In genomic region chr1:29590583-29591555, GRCh38 we compare ENCODE assay signal across 16 cellular contexts.
DNase-seq lines count a peak whose midpoint lies in the region; ATAC-seq, FAIRE-seq and TF ChIP-seq lines count a peak whose summit lies in the region.
"Had no signal": no experiment of that assay in that cellular context is flagged by ENCODE, and none has a peak within 500 bp of the region (broad histone marks: within the 10 kb centered on the region; RNA-seq: fewer than 3 reads in every experiment).

No MANE protein-coding gene starts in this region.

- H4K20me1 ChIP-seq in endothelial cell of umbilical vein (replicated peaks; ENCODE audit: control insufficient read depth, extremely low read depth, insufficient read depth, low read length), result no peaks in the 10 kb centered on the region

- H3K4me3 ChIP-seq in endothelial cell of umbilical vein (replicated peaks in 1 of 3; ENCODE audit: insufficient read depth in 1 of 3, low read depth in 1 of 3, low read length in 3 of 3), result no peak overlapping the region
- no peak overlapping the region for H3K4me3 ChIP-seq in upper lobe of right lung
- H3K4me3 ChIP-seq: SJSA1, tibial artery had no signal

- no peaks in the 10 kb centered on the region for H3K4me1 Mint-ChIP-seq in osteocyte (ENCODE audit: unreplicated experiment)
- H3K4me1 Mint-ChIP-seq: activated CD4-positive, alpha-beta T cell treated with anti-CD3 and anti-CD28 coated beads, Interleukin-2, amount 10 ng/mL, durations not matched to agents 24 days and 14 days; stimulated activated naive B cell treated with anti-CD40 and anti-IgM and Interleukin-4, amounts not matched to agents 10 μg/mL and 1 μg/mL and 100 μg/mL, for 72 hours had no signal

- TF ChIP-seq POLR2A in H54 (IDR thresholded peaks at IDR 0.05; ENCODE audit: low read depth, low read length) (no peak), endothelial cell of umbilical vein (IDR thresholded peaks at IDR 0.05; ENCODE audit: low read depth, low read length) (no peak)

- no peak overlapping the region for H3K9ac ChIP-seq in endothelial cell of umbilical vein (replicated peaks; ENCODE audit: extremely low read depth, insufficient read depth, low read length)

- H3K36me3 ChIP-seq in endothelial cell of umbilical vein (ENCODE audit: control insufficient read depth in 2 of 2, extremely low read depth in 1 of 2, insufficient read depth in 2 of 2, low read length in 2 of 2), result no peaks in the 10 kb centered on the region
- no peaks in the 10 kb centered on the region for H3K36me3 ChIP-seq in upper lobe of right lung
- H3K36me3 ChIP-seq: SJSA1, tibial artery had no signal

- no peak overlapping the region for H3K27ac Mint-ChIP-seq in osteocyte (ENCODE audit: unreplicated experiment)
- H3K27ac Mint-ChIP-seq: activated CD4-positive, alpha-beta T cell treated with anti-CD3 and anti-CD28 coated beads, Interleukin-2, amount 10 ng/mL, durations not matched to agents 24 days and 14 days had no signal

- no peaks in the 10 kb centered on the region for H3K9me1 ChIP-seq in endothelial cell of umbilical vein (replicated peaks; ENCODE audit: control insufficient read depth, extremely low read depth, insufficient read depth, low read length)

- peak; percentile 96 for FAIRE-seq in H54 (lab: Jason Lieb, UNC)
- no peak for FAIRE-seq in endothelial cell of umbilical vein (lab: Jason Lieb, UNC)

- H3K36me3 Mint-ChIP-seq in osteocyte (ENCODE audit: unreplicated experiment), result no peaks in the 10 kb centered on the region
- H3K36me3 Mint-ChIP-seq: activated naive CD4-positive, alpha-beta T cell treated with anti-CD3 and anti-CD28 coated beads, Interleukin-2, amount 50 U/mL, for 72 hours; stimulated activated naive B cell treated with anti-CD40 and anti-IgM and Interleukin-4, amounts not matched to agents 10 μg/mL and 1 μg/mL and 100 μg/mL, for 72 hours had no signal

- dilution Hi-C loops in endothelial cell of umbilical vein (cut with MboI; ENCODE audit: extremely low pct_ligation_motif_present, low sequenced_read_pairs), result no loop called here

- ATAC-seq in upper lobe of right lung, result no peak
- ATAC-seq: activated naive CD4-positive, alpha-beta T cell treated with anti-CD3 and anti-CD28 coated beads, Interleukin-2, amount 50 U/mL, for 72 hours; stimulated activated naive B cell treated with anti-CD40 and anti-IgM and Interleukin-4, amounts not matched to agents 10 μg/mL and 1 μg/mL and 100 μg/mL, for 72 hours had no signal

- no peaks in the 10 kb centered on the region for H3K79me2 ChIP-seq in endothelial cell of umbilical vein (ENCODE audit: control insufficient read depth, insufficient read depth, low read length)

- POLR2A ChIA-PET in endothelial cell of umbilical vein (lab: Charles Lee), result no interaction called here

- H3K4me3 Mint-ChIP-seq in osteocyte (ENCODE audit: unreplicated experiment), result no peak overlapping the region
- H3K4me3 Mint-ChIP-seq: activated CD4-positive, alpha-beta T cell treated with anti-CD3 and anti-CD28 coated beads, Interleukin-2, amount 10 ng/mL, durations not matched to agents 24 days and 14 days; stimulated activated naive B cell treated with anti-CD40 and anti-IgM and Interleukin-4, amounts not matched to agents 10 μg/mL and 1 μg/mL and 100 μg/mL, for 72 hours had no signal

- no TSS peak for BruUV-seq in endothelial cell of umbilical vein (replicated peaks; lab: Mats Ljungman, UMichigan)

- CTCF ChIA-PET in endothelial cell of umbilical vein (lab: Charles Lee), result interaction anchor here (0.6 to 1.1 kb wide), 3 partner anchors 9 to 113 kb away, joined by 3 to 6 read pairs (median 3); no protein-coding TSS in a partner anchor

- H3K4me1 ChIP-seq in endothelial cell of umbilical vein (ENCODE audit: control insufficient read depth, extremely low read depth, insufficient read depth, low read length), result peaks cover 2% of the 10 kb centered on the region
- no peaks in the 10 kb centered on the region for H3K4me1 ChIP-seq in upper lobe of right lung
- H3K4me1 ChIP-seq: SJSA1, tibial artery had no signal

- H3K9me3 Mint-ChIP-seq in osteocyte (ENCODE audit: unreplicated experiment), result peaks cover 4% of the 10 kb centered on the region

- DNase-seq in H54 (ENCODE audit: insufficient read length, low spot score) (peak; percentile 70), RPMI7951 (ENCODE audit: low read depth) (peak; percentile 99), endothelial cell of umbilical vein (ENCODE audit: low read depth, low spot score) (no peak), osteocyte (ENCODE audit: extremely low spot score, unreplicated experiment) (peak; percentile 48), NOMO-1 treated with DMSO at 0.1 percent for 48 hours (lab: John Stamatoyannopoulos, UW; ENCODE audit: unreplicated experiment) (no peak), NCI-H2196 treated with DMSO at 0.1 percent for 48 hours (lab: John Stamatoyannopoulos, UW; ENCODE audit: unreplicated experiment) (no peak), upper lobe of right lung (no peak)
- DNase-seq: activated CD4-positive, alpha-beta T cell treated with anti-CD3 and anti-CD28 coated beads, Interleukin-2, amount 10 ng/mL, durations not matched to agents 24 days and 14 days; effector CD8-positive, alpha-beta T cell; foreskin fibroblast; NCI-H1436; NCI-H226; stimulated activated naive B cell treated with anti-CD40 and anti-IgM and Interleukin-4, amounts not matched to agents 10 μg/mL and 1 μg/mL and 100 μg/mL, for 72 hours; tibial artery had no signal

- no peaks in the 10 kb centered on the region for H3K27me3 Mint-ChIP-seq in osteocyte (ENCODE audit: unreplicated experiment)

- no peaks in the 10 kb centered on the region for H3K27me3 ChIP-seq in endothelial cell of umbilical vein (ENCODE audit: control insufficient read depth in 2 of 2, insufficient read depth in 2 of 2, low read length in 2 of 2)
- H3K27me3 ChIP-seq in upper lobe of right lung, result peaks cover 11% of the 10 kb centered on the region

- TF ChIP-seq CTCF in endothelial cell of umbilical vein (IDR thresholded peaks at IDR 0.05; ENCODE audit: extremely low read depth in 1 of 2, insufficient read depth in 1 of 2, low read depth in 1 of 2, low read length in 2 of 2), result no peak
- no peak for TF ChIP-seq CTCF in osteocyte (IDR thresholded peaks at IDR 0.05)
- no peak for TF ChIP-seq CTCF in upper lobe of right lung (IDR thresholded peaks at IDR 0.05)

- no peak overlapping the region for H3K27ac ChIP-seq in endothelial cell of umbilical vein (ENCODE audit: insufficient read depth, low read depth, low read length)
- no peak overlapping the region for H3K27ac ChIP-seq in upper lobe of right lung
- H3K27ac ChIP-seq: SJSA1, tibial artery had no signal

- intact Hi-C loops in endothelial cell of umbilical vein (cut with micrococcal nuclease) (no loop called here), upper lobe of right lung (cut with DNase I) (no loop called here)

- H3K9me3 ChIP-seq in endothelial cell of umbilical vein (replicated peaks; ENCODE audit: control insufficient read depth, insufficient read depth, low read length) (no peaks in the 10 kb centered on the region), upper lobe of right lung (no peaks in the 10 kb centered on the region)
- H3K9me3 ChIP-seq: SJSA1, tibial artery had no signal

- no peak overlapping the region for H3K4me2 ChIP-seq in endothelial cell of umbilical vein (ENCODE audit: insufficient read depth, low read length)

- no peak overlapping the region for H2AFZ ChIP-seq in endothelial cell of umbilical vein (ENCODE audit: low read depth, low read length)

TF ChIP-seq in endothelial cell of umbilical vein, 7 proteins besides CTCF, POLR2A, EP300 and RAD21:
- TF ChIP-seq GATA2 (IDR thresholded peaks at IDR 0.05; ENCODE audit: insufficient read depth, insufficient read length, low read depth, low read length) (no peak), FOS (IDR thresholded peaks at IDR 0.05; ENCODE audit: borderline replicate concordance, insufficient read depth, low read length) (peak; percentile 51)

Comparison
In these comparisons a context has a peak if more than half of its experiments do, and no peak if none do; other contexts are left out.
1. DNase-seq: peak in H54 (single experiment), RPMI7951 (single experiment) and osteocyte (single experiment); none in endothelial cell of umbilical vein (single experiment), NOMO-1 treated with DMSO at 0.1 percent for 48 hours (single experiment), NCI-H2196 treated with DMSO at 0.1 percent for 48 hours (single experiment) and upper lobe of right lung (single experiment).